ENCODE assay signal across 16 cellular contexts in genomic region chr4:90207887-90208454, GRCh38.
DNase-seq lines count a peak whose midpoint lies in the region; ATAC-seq, FAIRE-seq and TF ChIP-seq lines count a peak whose summit lies in the region.
"Had no signal": no experiment of that assay in that cellular context is flagged by ENCODE, and none has a peak within 500 bp of the region (broad histone marks: within the 10 kb centered on the region; RNA-seq: fewer than 3 reads in every experiment).

No MANE protein-coding gene starts in this region.

- H3K4ac ChIP-seq in H1 (replicated peaks; ENCODE audit: insufficient read length, low read depth, low read length) (no peak overlapping the region), neuronal stem cell (ENCODE audit: low read length) (no peak overlapping the region)

- H4K20me1 ChIP-seq in H1 (replicated peaks in 1 of 2; ENCODE audit: control insufficient read depth in 1 of 2, insufficient read depth in 2 of 2, low read length in 2 of 2): no peaks in the 10 kb centered on the region
- H4K20me1 ChIP-seq: BLaER1 had no signal

- H3K4me2 ChIP-seq in H1 (ENCODE audit: insufficient read depth in 1 of 2, low read depth in 2 of 2, low read length in 2 of 2) (no peak overlapping the region), neuronal stem cell (ENCODE audit: insufficient read depth, low read length, poor library complexity, severe bottlenecking) (no peak overlapping the region)
- H3K4me2 ChIP-seq: BLaER1 had no signal

- H3K18ac ChIP-seq in H1 (ENCODE audit: extremely low read depth, low read length) (no peak overlapping the region), neuronal stem cell (ENCODE audit: low read length) (peak overlapping the region; percentile 51)

- no peak overlapping the region for H3K4me3 ChIP-seq in H1 (ENCODE audit: extremely low read depth in 1 of 4, insufficient read depth in 2 of 4, low read depth in 3 of 4, low read length in 4 of 4)
- no peak overlapping the region for H3K4me3 ChIP-seq in neuronal stem cell (ENCODE audit: low read length in 2 of 2)
- H3K4me3 ChIP-seq: BLaER1 had no signal

- no peak for TF ChIP-seq POLR2A in H1 (IDR thresholded peaks at IDR 0.05; ENCODE audit: control extremely low read depth in 1 of 2, low read depth in 2 of 2, low read length in 2 of 2)

- WGBS in H1 (ENCODE audit: extremely low coverage in 1 of 2, insufficient coverage in 1 of 2, insufficient read length in 1 of 2, insufficient replicate concordance in 2 of 2, low coverage in 1 of 2, low lambda C conversion rate in 2 of 2, missing lambda C conversion rate in 1 of 2), 2 experiments: 81% methylated on average over 10 of the region's 10 CpGs; no CpG with 5 or more reads in 1 of the 2 experiments
- no CpG with 5 or more reads among the region's 10 CpGs for WGBS in neuronal stem cell (ENCODE audit: extremely low coverage in 2 of 2, insufficient read length in 2 of 2, insufficient replicate concordance in 1 of 2), 2 donors

- no peak for ATAC-seq in HG02610 (IDR thresholded peaks at IDR 0.05; ENCODE audit: unreplicated experiment)
- ATAC-seq: HCT116 had no signal

- H3K23ac ChIP-seq in H1 (ENCODE audit: insufficient read length) (no peak overlapping the region), neuronal stem cell (ENCODE audit: low read depth, low read length, poor library complexity) (no peak overlapping the region)

- H3K79me1 ChIP-seq in H1 (ENCODE audit: low read depth, low read length) (no peaks in the 10 kb centered on the region), neuronal stem cell (ENCODE audit: low read depth, low read length) (no peaks in the 10 kb centered on the region)

- no peak overlapping the region for H3K9ac ChIP-seq in H1 (replicated peaks in 1 of 4; ENCODE audit: extremely low read depth in 1 of 4, low read depth in 3 of 4, low read length in 3 of 4)
- no peak overlapping the region for H3K9ac ChIP-seq in neuronal stem cell (ENCODE audit: low read depth, low read length, poor library complexity)
- H3K9ac ChIP-seq: BLaER1 had no signal

- no peak overlapping the region for H2BK15ac ChIP-seq in H1 (ENCODE audit: low read length)
- H2BK15ac ChIP-seq in neuronal stem cell (ENCODE audit: low read length): no peak overlapping the region

- H3K9me3 ChIP-seq in H1 (ENCODE audit: insufficient read depth in 2 of 2, low read depth in 1 of 2, low read length in 1 of 2) (no peaks in the 10 kb centered on the region), neuronal stem cell (replicated peaks in 1 of 2; ENCODE audit: control insufficient read depth in 2 of 2, insufficient read depth in 1 of 2, low read depth in 1 of 2, low read length in 2 of 2) (no peaks in the 10 kb centered on the region)
- H3K9me3 ChIP-seq: BLaER1 had no signal

- H3K4me1 ChIP-seq in H1 (replicated peaks in 1 of 4; ENCODE audit: control insufficient read depth in 3 of 4, insufficient read depth in 4 of 4, low read length in 3 of 4) (peaks cover 0 to 6% (median under 1%) of the 10 kb centered on the region in 4 experiments; a peak in 3 of 7 replicates), neuronal stem cell (ENCODE audit: control insufficient read depth in 2 of 2, insufficient read depth in 1 of 2, low read depth in 1 of 2, low read length in 2 of 2) (peaks cover 0 to 3% of the 10 kb centered on the region in 2 donors)
- H3K4me1 ChIP-seq: BLaER1 had no signal

- CTCF ChIA-PET in H1 (lab: Charles Lee; ENCODE audit: partially characterized antibody): interaction anchor here (0.7 kb wide), 1 partner anchor 229 kb away, joined by 3 read pairs; no protein-coding TSS in a partner anchor

- FAIRE-seq in H1 (lab: Jason Lieb, UNC): no peak

- H3K79me2 ChIP-seq in H1 (ENCODE audit: control insufficient read depth in 1 of 2, insufficient read depth in 2 of 2, low read length in 2 of 2): no peaks in the 10 kb centered on the region

- POLR2A ChIA-PET in H1 (lab: Charles Lee; ENCODE audit: partially characterized antibody): interaction anchor here (0.6 to 1.4 kb wide), 2 partner anchors 11 to 15 kb away, joined by 3 read pairs; no protein-coding TSS in a partner anchor

- H2BK20ac ChIP-seq in H1 (ENCODE audit: low read length): no peak overlapping the region

- H3K14ac ChIP-seq in H1 (ENCODE audit: insufficient read length) (no peak overlapping the region), neuronal stem cell (ENCODE audit: low read length) (no peak overlapping the region)

- no peak overlapping the region for H4K5ac ChIP-seq in H1 (ENCODE audit: insufficient read length, low read depth, low read length)

- H3K36me3 ChIP-seq in H1 (ENCODE audit: control insufficient read depth in 2 of 4, insufficient read depth in 4 of 4, low read length in 3 of 4) (no peaks in the 10 kb centered on the region), neuronal stem cell (replicated peaks in 1 of 2; ENCODE audit: control insufficient read depth in 2 of 2, insufficient read depth in 2 of 2, low read length in 2 of 2) (no peaks in the 10 kb centered on the region)
- H3K36me3 ChIP-seq: BLaER1 had no signal

- H3K23me2 ChIP-seq in H1 (ENCODE audit: low read depth, low read length): no peaks in the 10 kb centered on the region

- DNase-seq in NCI-H510A treated with DMSO at 0.1 percent for 48 hours (lab: John Stamatoyannopoulos, UW) (peak; percentile 6), NCI-H510A (lab: John Stamatoyannopoulos, UW) (no peak), H1 (ENCODE audit: low read depth in 1 of 2, low spot score in 2 of 2) (no peak), neuronal stem cell (ENCODE audit: low spot score) (no peak), NCI-H1930 (lab: John Stamatoyannopoulos, UW) (no peak)
- no peak for DNase-seq in stimulated activated naive CD4-positive, alpha-beta T cell (lab: John Stamatoyannopoulos, UW)
- DNase-seq: AML-193; CD8-positive, alpha-beta memory T cell; DMS53; GOT3; IMR-90; KBM-7 had no signal

- H2AFZ ChIP-seq in H1 (ENCODE audit: low read length): 0 out of 2 replicates have a peak overlapping the region, but pooled peaks have one; percentile 76
- peak overlapping the region; percentile 35 for H2AFZ ChIP-seq in neuronal stem cell (ENCODE audit: low read length)

- no peak for TF ChIP-seq EP300 in H1 (IDR thresholded peaks at IDR 0.05; ENCODE audit: borderline replicate concordance in 1 of 2, low read depth in 2 of 2, low read length in 2 of 2)

- no peaks in the 10 kb centered on the region for H3K27me3 ChIP-seq in H1 (replicated peaks in 1 of 4; ENCODE audit: control insufficient read depth in 3 of 4, extremely low read depth in 1 of 4, insufficient read depth in 3 of 4, low read length in 3 of 4)
- H3K27me3 ChIP-seq in neuronal stem cell (ENCODE audit: control insufficient read depth in 3 of 3, insufficient read depth in 3 of 3, low read depth in 1 of 3, low read length in 3 of 3): no peaks in the 10 kb centered on the region
- H3K27me3 ChIP-seq: BLaER1 had no signal

- no peak for TF ChIP-seq CTCF in H1 (IDR thresholded peaks at IDR 0.05; ENCODE audit: control extremely low read depth in 1 of 3, insufficient read depth in 1 of 3, low read depth in 1 of 3, low read length in 3 of 3)

- H3K27ac ChIP-seq in H1 (ENCODE audit: low read depth, low read length) (no peak overlapping the region), neuronal stem cell (replicated peaks; ENCODE audit: low read length) (no peak overlapping the region)
- H3K27ac ChIP-seq: 22Rv1, BLaER1 had no signal

- H4K91ac ChIP-seq in H1 (replicated peaks; ENCODE audit: insufficient read length, low read length): no peak overlapping the region
- H4K91ac ChIP-seq in neuronal stem cell (ENCODE audit: low read depth, low read length, poor library complexity): no peak overlapping the region

- H2BK12ac ChIP-seq in H1 (ENCODE audit: low read depth, low read length): no peak overlapping the region
- no peak overlapping the region for H2BK12ac ChIP-seq in neuronal stem cell (ENCODE audit: low read length)

- H4K8ac ChIP-seq in H1 (ENCODE audit: extremely low read depth, insufficient read depth, low read length): peak overlapping the region; percentile 16; the same call in 1 of the 2 replicates
- no peak overlapping the region for H4K8ac ChIP-seq in neuronal stem cell (ENCODE audit: low read depth, low read length)

- H3K56ac ChIP-seq in H1 (replicated peaks; ENCODE audit: insufficient read length, low read depth, low read length): no peak overlapping the region

- no peak overlapping the region for H2BK5ac ChIP-seq in H1 (ENCODE audit: low read depth, low read length)
- H2BK5ac ChIP-seq in neuronal stem cell (ENCODE audit: low read length): no peak overlapping the region

- H2AK5ac ChIP-seq in H1 (ENCODE audit: low read depth, low read length) (no peak overlapping the region), neuronal stem cell (ENCODE audit: low read depth, low read length) (no peak overlapping the region)

- H2BK120ac ChIP-seq in H1 (replicated peaks; ENCODE audit: low read depth, low read length): no peak overlapping the region
- H2BK120ac ChIP-seq in neuronal stem cell (ENCODE audit: low read depth, low read length): no peak overlapping the region

- TF ChIP-seq RAD21 in H1 (IDR thresholded peaks at IDR 0.05 in 1 of 2, conservative IDR thresholded peaks at IDR 0.05 in 1 of 2; ENCODE audit: low read depth in 2 of 2, low read length in 2 of 2): no peak

TF ChIP-seq in H1, 55 proteins besides CTCF, POLR2A, EP300 and RAD21:
- TF ChIP-seq RXRA (IDR thresholded peaks at IDR 0.05; ENCODE audit: insufficient read depth, low read depth, low read length) (no peak), NANOG (IDR thresholded peaks at IDR 0.05; ENCODE audit: insufficient read depth, low read depth, low read length, poor library complexity, severe bottlenecking) (no peak), RNF2 (IDR thresholded peaks at IDR 0.05; ENCODE audit: borderline replicate concordance, low read depth, low read length, missing control alignments, poor library complexity, severe bottlenecking) (no peak), ATF2 (IDR thresholded peaks at IDR 0.05; ENCODE audit: low read length) (no peak), TAF1 (IDR thresholded peaks at IDR 0.05; ENCODE audit: low read depth, low read length) (no peak), BACH1 (IDR thresholded peaks at IDR 0.05; ENCODE audit: low read length) (no peak), TCF12 (IDR thresholded peaks at IDR 0.05; ENCODE audit: low read depth, low read length) (no peak), JUN (IDR thresholded peaks at IDR 0.05; ENCODE audit: low read depth, low read length) (no peak)
